Comparison of ENCODE assay signal across 5 cellular contexts in genomic region chr2:136981689-136982088, GRCh38.
DNase-seq lines count a peak whose midpoint lies in the region; ATAC-seq, FAIRE-seq and TF ChIP-seq lines count a peak whose summit lies in the region.
"Not testable (repeated sequence)": the region's sequence is repeated elsewhere in the genome, so short reads cannot be mapped to it uniquely, and the experiment has no call there.

No MANE protein-coding gene starts in this region.

- H3K27me3 ChIP-seq in bronchial epithelial cell (ENCODE audit: control insufficient read depth, insufficient read depth, low read length); right cardiac atrium (ENCODE audit: control insufficient read depth, insufficient read depth): not testable (repeated sequence)

- H3K36me3 ChIP-seq in bronchial epithelial cell (ENCODE audit: control insufficient read depth, insufficient read depth, low read length) = not testable (repeated sequence)

- H3K4me1 ChIP-seq in right cardiac atrium (ENCODE audit: control insufficient read depth, insufficient read depth, low read length) = not testable (repeated sequence)

- ATAC-seq in Right ventricle myocardium inferior = peak; percentile 53
- ATAC-seq in Right ventricle myocardium superior (ENCODE audit: poor library complexity) = peak; percentile 72
- ATAC-seq in right cardiac atrium = peak; percentile 21 to 46

- intact Hi-C loops in Right ventricle myocardium inferior (cut with DNase I); Right ventricle myocardium superior (cut with DNase I); right cardiac atrium (cut with DNase I): not testable (repeated sequence)

- not testable (repeated sequence) for H3K4me3 ChIP-seq in bronchial epithelial cell (ENCODE audit: low read depth, low read length); right cardiac atrium (ENCODE audit: low read length)

- TF ChIP-seq CTCF in bronchial epithelial cell (IDR thresholded peaks at IDR 0.05; ENCODE audit: insufficient read depth, low read length, severe bottlenecking) = not testable (repeated sequence)

- FAIRE-seq in bronchial epithelial cell (lab: Jason Lieb, UNC) (peak; percentile 97), urothelium cell line (lab: Jason Lieb, UNC) (peak; percentile 20)

- not testable (repeated sequence) for H3K27ac ChIP-seq in right cardiac atrium (ENCODE audit: low read length)

- not testable (repeated sequence) for DNase-seq in bronchial epithelial cell (ENCODE audit: low read depth); Right ventricle myocardium inferior (ENCODE audit: missing footprints); Right ventricle myocardium superior; urothelium cell line (ENCODE audit: low spot score)
- peak in 1 of 3 donors; percentile 20 for DNase-seq in right cardiac atrium

- not testable (repeated sequence) for H3K9me3 ChIP-seq in right cardiac atrium (ENCODE audit: control insufficient read depth, low read length)

- WGBS in right cardiac atrium = 51% methylated on average over 6 of the region's 6 CpGs
